ENCODE assay signal across 10 cellular contexts in genomic region chr20:31949877-31950646, GRCh38. TPM values are rescaled to one million over a fixed set of nuclear protein-coding genes. Genes with fewer than 3 reads are reported as not detected.
DNase-seq lines count a peak whose midpoint lies in the region; ATAC-seq and FAIRE-seq lines count a peak whose summit lies in the region.
"Had no signal": no experiment of that assay in that cellular context is flagged by ENCODE, and none has a peak within 500 bp of the region (broad histone marks: within the 10 kb centered on the region; RNA-seq: fewer than 3 reads in every experiment).

No MANE protein-coding gene starts in this region.

- no peak overlapping the region for H3K27ac ChIP-seq in SJSA1

- H3K36me3 ChIP-seq in SJSA1 (peaks cover 59% of the 10 kb centered on the region), endocrine pancreas (ENCODE audit: control insufficient read depth, insufficient read depth, low read length) (peaks cover 14% of the 10 kb centered on the region), skeletal muscle satellite cell (ENCODE audit: insufficient read depth, low read length) (peaks cover 39% of the 10 kb centered on the region)

- H3K4me3 ChIP-seq in SJSA1 (peak overlapping the region; percentile 88; the same call in 1 of the 2 replicates), endocrine pancreas (ENCODE audit: control insufficient read depth, insufficient read depth, low read length) (no peak overlapping the region), skeletal muscle satellite cell (ENCODE audit: low read length) (peak overlapping the region; percentile 96)

- H3K4me1 ChIP-seq in SJSA1 (replicated peaks) (peaks cover 6% of the 10 kb centered on the region), endocrine pancreas (ENCODE audit: control insufficient read depth, insufficient read depth, low read length) (peaks cover 12% of the 10 kb centered on the region), skeletal muscle satellite cell (ENCODE audit: control insufficient read depth, insufficient read depth, low read length) (peaks cover 9% of the 10 kb centered on the region)

- H3K36me3 Mint-ChIP-seq in activated CD8-positive, alpha-beta memory T cell treated with anti-CD3 and anti-CD28 coated beads, Interleukin-2, amount 10 ng/mL, durations not matched to agents 7 days and 5 days, result peaks cover 32% of the 10 kb centered on the region

- H3K4me1 Mint-ChIP-seq in activated CD8-positive, alpha-beta memory T cell treated with anti-CD3 and anti-CD28 coated beads, Interleukin-2, amount 10 ng/mL, durations not matched to agents 7 days and 5 days, result peaks cover 25% of the 10 kb centered on the region

- peak overlapping the region; percentile 90 for H3K4me3 Mint-ChIP-seq in activated CD8-positive, alpha-beta memory T cell treated with anti-CD3 and anti-CD28 coated beads, Interleukin-2, amount 10 ng/mL, durations not matched to agents 7 days and 5 days

- no peak for DNase-seq in activated CD8-positive, alpha-beta memory T cell treated with anti-CD3 and anti-CD28 coated beads, Interleukin-2, amount 10 ng/mL, durations not matched to agents 7 days and 5 days
- no peak for DNase-seq in activated CD8-positive, alpha-beta memory T cell treated with anti-CD3 and anti-CD28 coated beads, Interleukin-2, amount 50 U/mL, for 4 hours
- DNase-seq in SJSA1 (ENCODE audit: low read depth in 1 of 2, low spot score in 2 of 2) (no peak), HCEC 1CT (no peak), urothelium cell line (ENCODE audit: low spot score) (no peak), NOMO-1 (lab: John Stamatoyannopoulos, UW; ENCODE audit: unreplicated experiment in 2 of 2) (no peak)
- DNase-seq: NCI-H1105 had no signal

- no peaks in the 10 kb centered on the region for H3K9me3 Mint-ChIP-seq in activated CD8-positive, alpha-beta memory T cell treated with anti-CD3 and anti-CD28 coated beads, Interleukin-2, amount 10 ng/mL, durations not matched to agents 7 days and 5 days (ENCODE audit: low read depth)

- peak overlapping the region; percentile 94 for H3K4me2 ChIP-seq in skeletal muscle satellite cell (ENCODE audit: low read length)

- FAIRE-seq in urothelium cell line (lab: Jason Lieb, UNC), result no peak

- H3K27me3 ChIP-seq in SJSA1 (replicated peaks) (no peaks in the 10 kb centered on the region), endocrine pancreas (ENCODE audit: control insufficient read depth, insufficient read depth, low read length) (no peaks in the 10 kb centered on the region), skeletal muscle satellite cell (ENCODE audit: control insufficient read depth, insufficient read depth, low read length) (peaks cover 4% of the 10 kb centered on the region)
- H3K27me3 ChIP-seq: right atrium auricular region had no signal

- peak overlapping the region; percentile 58 for H3K9ac ChIP-seq in endocrine pancreas (ENCODE audit: control insufficient read depth, insufficient read depth, low read length)
- peak overlapping the region; percentile 97 for H3K9ac ChIP-seq in skeletal muscle satellite cell (ENCODE audit: low read depth, low read length)

- peak overlapping the region; percentile 93 for H3K27ac Mint-ChIP-seq in activated CD8-positive, alpha-beta memory T cell treated with anti-CD3 and anti-CD28 coated beads, Interleukin-2, amount 10 ng/mL, durations not matched to agents 7 days and 5 days

- CTCF ChIA-PET in activated CD8-positive, alpha-beta memory T cell treated with anti-CD3 and anti-CD28 coated beads, Interleukin-2, amount 10 ng/mL, durations not matched to agents 7 days and 5 days (lab: Charles Lee), result interaction anchor here (0.6 to 4.5 kb wide), 7 partner anchors 8 to 127 kb away, joined by 3 to 107 read pairs (median 9); partner anchors contain the start of gene XKR7

- peaks cover 2% of the 10 kb centered on the region for H3K27me3 Mint-ChIP-seq in activated CD8-positive, alpha-beta memory T cell treated with anti-CD3 and anti-CD28 coated beads, Interleukin-2, amount 10 ng/mL, durations not matched to agents 7 days and 5 days

- H3K9me3 ChIP-seq in SJSA1 (replicated peaks) (no peaks in the 10 kb centered on the region), endocrine pancreas (ENCODE audit: control insufficient read depth, low read length) (no peaks in the 10 kb centered on the region), skeletal muscle satellite cell (replicated peaks; ENCODE audit: low read length) (no peaks in the 10 kb centered on the region)

- no peak for ATAC-seq in activated CD8-positive, alpha-beta memory T cell treated with anti-CD3 and anti-CD28 coated beads, Interleukin-2, amount 10 ng/mL, durations not matched to agents 7 days and 5 days

RNA-seq across cellular contexts. Expression of gene PDRG1, which starts 1.8 kb away (rescaled TPM):
- 10 to 100 TPM; 14.9 to 15.6 TPM for total RNA-seq in activated CD8-positive, alpha-beta memory T cell treated with anti-CD3 and anti-CD28 coated beads, Interleukin-2, amount 10 ng/mL, durations not matched to agents 7 days and 5 days
- 6.6 and 13.4 TPM in 2 replicates for total RNA-seq in SJSA1 (2014; rRNA removed; shearing (Covaris generic))
- total RNA-seq in skeletal muscle satellite cell (2012; rRNA removed), result 3.0 and 3.1 TPM in 2 replicates

RNA-seq across cellular contexts. Expression of gene XKR7, which starts 17.9 kb away (rescaled TPM):
- not detected for total RNA-seq in activated CD8-positive, alpha-beta memory T cell treated with anti-CD3 and anti-CD28 coated beads, Interleukin-2, amount 10 ng/mL, durations not matched to agents 7 days and 5 days
- total RNA-seq in SJSA1 (2014; rRNA removed; shearing (Covaris generic)), result not detected in 2 replicates
- total RNA-seq in skeletal muscle satellite cell (2012; rRNA removed), result not detected in 2 replicates
- total RNA-seq: right atrium auricular region had no signal
